In genomic region chr9:126563556-126563955, GRCh38 we compare ENCODE assay signal across 22 cellular contexts. TPM values are rescaled to one million over a fixed set of nuclear protein-coding genes. Genes with fewer than 3 reads are reported as not detected.
"Had no signal": no experiment of that assay in that cellular context is flagged by ENCODE, and none has a peak within 500 bp of the region (broad histone marks: within the 10 kb centered on the region; RNA-seq: fewer than 3 reads in every experiment).

No MANE protein-coding gene starts in this region.

- H3K9me3 Mint-ChIP-seq: immature natural killer cell; naive thymus-derived CD8-positive, alpha-beta T cell had no signal

- H3K4me1 Mint-ChIP-seq: immature natural killer cell; naive thymus-derived CD8-positive, alpha-beta T cell; neural progenitor cell had no signal

- DNase-seq: effector memory CD4-positive, alpha-beta T cell; esophagus squamous epithelium; foreskin fibroblast; immature natural killer cell; kidney; left colon; naive thymus-derived CD8-positive, alpha-beta T cell; occipital lobe; retina; stimulated activated CD4-positive, alpha-beta T cell treated with anti-CD3 and anti-CD28 coated beads, Interleukin-2, amount 100 ng/mL, for 24 hours; stimulated activated CD4-positive, alpha-beta T cell treated with anti-CD3 and anti-CD28 coated beads, Interleukin-4, amount 100 ng/mL, for 4 hours; stimulated activated naive CD4-positive, alpha-beta T cell; stomach; substantia nigra; transverse colon had no signal

- H3K4me3 Mint-ChIP-seq: immature natural killer cell; naive thymus-derived CD8-positive, alpha-beta T cell; neural progenitor cell had no signal

- H3K27ac Mint-ChIP-seq: immature natural killer cell; naive thymus-derived CD8-positive, alpha-beta T cell; neural progenitor cell had no signal

- H3K36me3 Mint-ChIP-seq: immature natural killer cell; naive thymus-derived CD8-positive, alpha-beta T cell; neural progenitor cell had no signal

- ATAC-seq: gastroesophageal sphincter; left colon; naive thymus-derived CD8-positive, alpha-beta T cell had no signal

RNA-seq across cellular contexts. Expression of gene LMX1B, which starts 50.2 kb away (rescaled TPM):
- total RNA-seq: liver; lung microvascular endothelial cell; mononuclear cell; naive thymus-derived CD8-positive, alpha-beta T cell; occipital lobe; stomach; thoracic aorta; ureter had no signal
